Comparison of ENCODE assay signal across 7 cellular contexts in the genomic region with DNA sequence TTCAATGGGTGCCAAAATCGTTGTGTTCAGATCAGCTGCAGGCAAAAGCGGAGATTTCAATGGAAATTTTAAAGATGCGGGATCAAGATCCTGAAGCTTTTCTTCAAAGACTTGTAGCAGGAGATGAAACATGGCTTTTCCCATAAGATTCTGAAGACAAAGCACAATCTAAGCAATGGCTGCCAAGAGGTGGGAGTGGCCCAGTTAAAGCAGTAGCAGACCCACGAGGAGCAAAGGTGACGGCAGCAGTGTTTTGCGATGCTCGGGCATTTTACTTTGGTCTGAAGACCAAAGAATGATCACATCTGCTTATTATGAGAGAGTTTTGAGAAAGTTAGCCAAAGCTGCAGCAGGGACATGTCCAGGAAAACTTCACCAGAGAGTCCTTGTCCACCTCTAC.
"Had no signal": no experiment of that assay in that cellular context is flagged by ENCODE, and none has a peak within 500 bp of the region (broad histone marks: within the 10 kb centered on the region; RNA-seq: fewer than 3 reads in every experiment).

No MANE protein-coding gene starts in this region.

- H3K27me3 Mint-ChIP-seq: IgD-negative memory B cell had no signal

- H3K27ac Mint-ChIP-seq: H9, IgD-negative memory B cell had no signal

- H3K4me3 Mint-ChIP-seq: H9, IgD-negative memory B cell had no signal

- DNase-seq: GOT3, H9, HCEC 1CT had no signal

- ATAC-seq: HepG2 had no signal

- H3K27ac ChIP-seq: HL-60 had no signal

- FAIRE-seq: H54, HepG2 had no signal

- H3K4me1 Mint-ChIP-seq: H9, IgD-negative memory B cell had no signal

- H3K36me3 Mint-ChIP-seq: IgD-negative memory B cell had no signal
